ENCODE assay signal across 8 cellular contexts in genomic region chr6:45422541-45423110, GRCh38. TPM values are rescaled to one million over a fixed set of nuclear protein-coding genes. Genes with fewer than 3 reads are reported as not detected.
DNase-seq lines count a peak whose midpoint lies in the region; ATAC-seq and TF ChIP-seq lines count a peak whose summit lies in the region.

No MANE protein-coding gene starts in this region.

- H3K4me1 ChIP-seq in NT2/D1 (ENCODE audit: insufficient read depth, insufficient read length) (no peaks in the 10 kb centered on the region), parathyroid adenoma (no peaks in the 10 kb centered on the region)

- H2AFZ ChIP-seq in parathyroid adenoma, result peak overlapping the region; percentile 64

- H3K27me3 ChIP-seq in NT2/D1 (ENCODE audit: insufficient read depth, insufficient read length) (peaks cover 71% of the 10 kb centered on the region), parathyroid adenoma (ENCODE audit: control insufficient read depth, insufficient read depth, low read length) (peaks cover 18% of the 10 kb centered on the region)

- TF ChIP-seq CTCF in GM10248 (IDR thresholded peaks at IDR 0.05; ENCODE audit: control extremely low read depth, extremely low read depth, low read depth, missing control alignments), result no peak
- no peak for TF ChIP-seq CTCF in parathyroid adenoma (IDR thresholded peaks at IDR 0.05)

- no peaks in the 10 kb centered on the region for H3K79me2 ChIP-seq in parathyroid adenoma

- peak overlapping the region; percentile 74 for H3K4me2 ChIP-seq in parathyroid adenoma (ENCODE audit: low read length)

- POLR2A ChIA-PET in GM10248 (lab: Yijun Ruan, JAX), result no interaction called here

- ATAC-seq in Right ventricle myocardium inferior (no peak), HG03196 (IDR thresholded peaks at IDR 0.05; ENCODE audit: unreplicated experiment) (no peak)

- H3K9ac ChIP-seq in NT2/D1 (ENCODE audit: insufficient read length, low read depth) (peak overlapping the region; percentile 74), parathyroid adenoma (no peak overlapping the region)

- CTCF ChIA-PET in GM10248 (lab: Yijun Ruan, JAX), result no interaction called here

- no peak overlapping the region for H3K27ac ChIP-seq in parathyroid adenoma

- H3K9me3 ChIP-seq in NT2/D1 (ENCODE audit: insufficient read depth, low read length), result no peaks in the 10 kb centered on the region
- no peaks in the 10 kb centered on the region for H3K9me3 ChIP-seq in parathyroid adenoma (ENCODE audit: control insufficient read depth, low read length)

- DNase-seq in GM10248 (ENCODE audit: extremely low spot score) (peak; percentile 17), NT2/D1 (ENCODE audit: low read depth, low spot score) (no peak), Right ventricle myocardium inferior (ENCODE audit: missing footprints) (peak; percentile 82), cortex of kidney (lab: John Stamatoyannopoulos, UW) (no peak), GM19240 (ENCODE audit: insufficient read length, low spot score) (no peak)
- DNase-seq in activated effector memory CD4-positive, alpha-beta T cell treated with anti-CD3 and anti-CD28 coated beads, Interleukin-2, amount 50 U/mL, for 16 hours, result peak; percentile 85

- peak overlapping the region; percentile 61 for H3K4me3 ChIP-seq in NT2/D1 (ENCODE audit: insufficient read length, low read depth)
- peak overlapping the region; percentile 38 for H3K4me3 ChIP-seq in parathyroid adenoma (ENCODE audit: low read depth, low read length)

- H3K36me3 ChIP-seq in NT2/D1 (ENCODE audit: insufficient read depth, insufficient read length, low read length), result no peaks in the 10 kb centered on the region
- H3K36me3 ChIP-seq in parathyroid adenoma (ENCODE audit: control insufficient read depth, insufficient read depth, low read length), result no peaks in the 10 kb centered on the region

- intact Hi-C loops in Right ventricle myocardium inferior (cut with DNase I), result loop anchor here (2.0 to 5.0 kb wide), 4 partner anchors 45 to 500 kb away; partner anchors contain the start of gene SUPT3H

RNA-seq across cellular contexts. Expression of gene SUPT3H, which starts 44.9 kb away (rescaled TPM):
- total RNA-seq in Right ventricle myocardium inferior, result 3.2 TPM

Comparison
In these comparisons a context has a peak if more than half of its experiments do, and no peak if none do; other contexts are left out.
1. DNase-seq: peak in GM10248 (single experiment), activated effector memory CD4-positive, alpha-beta T cell treated with anti-CD3 and anti-CD28 coated beads, Interleukin-2, amount 50 U/mL, for 16 hours (single experiment) and Right ventricle myocardium inferior (single experiment); none in NT2/D1 (single experiment), cortex of kidney (single experiment) and GM19240 (single experiment).